Comparison of ENCODE assay signal across 1 cellular context in the genomic region with DNA sequence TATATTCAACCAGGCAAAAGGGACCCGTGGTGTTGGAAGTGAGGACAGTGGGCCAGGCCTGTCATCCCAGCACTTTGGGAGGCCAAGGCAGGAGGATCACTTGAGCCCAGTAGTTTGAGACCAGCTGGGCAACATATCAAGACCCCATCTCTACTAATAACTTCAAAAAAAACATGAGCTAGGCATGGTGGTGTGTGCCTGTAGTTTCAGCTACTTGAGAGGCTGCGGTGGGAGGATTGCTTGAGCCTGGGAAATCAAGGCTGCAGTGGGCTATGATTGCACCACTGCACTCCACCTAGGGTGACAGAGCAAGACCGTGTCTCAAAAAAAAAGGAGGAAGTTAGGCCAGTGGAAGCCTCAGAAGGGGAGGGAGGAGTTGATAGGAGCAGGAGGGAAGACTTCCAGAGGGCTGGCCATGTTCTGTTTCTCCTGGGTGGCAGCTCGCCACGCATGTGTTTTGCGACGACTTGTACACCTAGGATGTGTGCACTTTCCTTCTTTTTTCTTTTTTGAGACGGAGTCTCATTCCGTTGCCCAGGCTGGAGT.
TF ChIP-seq lines count a peak whose summit lies in the region.

No MANE protein-coding gene starts in this region.

TF ChIP-seq in endothelial cell of umbilical vein, 7 proteins besides CTCF, POLR2A, EP300 and RAD21:
- no peak for TF ChIP-seq POLR2AphosphoS5 (IDR thresholded peaks at IDR 0.05; ENCODE audit: insufficient read depth, low read depth, low read length)
- TF ChIP-seq EZH2 (IDR thresholded peaks at IDR 0.05; ENCODE audit: borderline replicate concordance, low read depth, low read length, severe bottlenecking), result no peak
- TF ChIP-seq GATA2 (IDR thresholded peaks at IDR 0.05; ENCODE audit: insufficient read depth, insufficient read length, low read depth, low read length), result no peak
- no peak for TF ChIP-seq FOS (IDR thresholded peaks at IDR 0.05; ENCODE audit: borderline replicate concordance, insufficient read depth, low read length)
- TF ChIP-seq, protein P1, sequence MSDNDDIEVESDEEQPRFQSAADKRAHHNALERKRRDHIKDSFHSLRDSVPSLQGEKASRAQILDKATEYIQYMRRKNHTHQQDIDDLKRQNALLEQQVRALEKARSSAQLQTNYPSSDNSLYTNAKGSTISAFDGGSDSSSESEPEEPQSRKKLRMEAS (IDR thresholded peaks at IDR 0.05; ENCODE audit: insufficient read depth, insufficient read length), result no peak
- TF ChIP-seq JUN (IDR thresholded peaks at IDR 0.05; ENCODE audit: borderline replicate concordance, insufficient read depth, insufficient read length, low read depth), result no peak
- TF ChIP-seq MYC (IDR thresholded peaks at IDR 0.05; ENCODE audit: low read depth, low read length), result no peak
